ENCODE assay signal across 19 cellular contexts in the genomic region with DNA sequence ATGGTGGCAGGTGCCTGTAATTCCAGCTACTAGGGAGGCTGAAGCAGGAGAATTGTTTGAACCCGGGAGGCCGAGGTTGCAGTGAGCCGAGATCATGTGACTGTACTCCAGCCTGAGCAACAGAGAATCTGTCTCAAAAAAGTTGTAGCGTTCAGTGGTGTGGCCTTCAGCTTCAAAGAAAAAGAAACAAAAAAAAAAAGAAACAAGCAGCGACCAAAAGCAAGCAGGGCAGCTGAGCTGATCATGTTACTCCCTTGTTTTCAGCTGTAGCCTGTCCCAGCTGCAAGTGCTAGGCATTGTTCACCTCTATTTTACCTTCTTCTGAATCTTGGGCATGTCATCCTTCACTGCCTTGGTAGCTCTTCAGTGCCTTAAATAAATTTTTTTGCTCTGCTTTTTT. TPM values are rescaled to one million over a fixed set of nuclear protein-coding genes. Genes with fewer than 3 reads are reported as not detected.
DNase-seq lines count a peak whose midpoint lies in the region; ATAC-seq and TF ChIP-seq lines count a peak whose summit lies in the region.
"Had no signal": no experiment of that assay in that cellular context is flagged by ENCODE, and none has a peak within 500 bp of the region (broad histone marks: within the 10 kb centered on the region; RNA-seq: fewer than 3 reads in every experiment).

No MANE protein-coding gene starts in this region.

- ATAC-seq in T-helper 17 cell = no peak
- ATAC-seq in activated naive CD8-positive, alpha-beta T cell treated with anti-CD3 and anti-CD28 coated beads, Interleukin-2, amount 50 U/mL, for 24 hours = no peak
- ATAC-seq in natural killer cell treated with Interleukin-12 subunit alpha and Interleukin-12 subunit beta and Interleukin-15 and Interleukin-18, amount 100 ng/mL, for 72 hours = no peak
- ATAC-seq in GM18505 (IDR thresholded peaks at IDR 0.05; ENCODE audit: unreplicated experiment) = no peak
- ATAC-seq: HCT116, Panc1, right cardiac atrium had no signal

- no peaks in the 10 kb centered on the region for H3K27me3 Mint-ChIP-seq in activated CD4-positive, alpha-beta T cell treated with anti-CD3 and anti-CD28 coated beads, Interleukin-2, amount 10 ng/mL, durations not matched to agents 7 days and 5 days
- H3K27me3 Mint-ChIP-seq in T-helper 17 cell = no peaks in the 10 kb centered on the region
- H3K27me3 Mint-ChIP-seq in activated naive CD8-positive, alpha-beta T cell treated with anti-CD3 and anti-CD28 coated beads, Interleukin-2, amount 50 U/mL, for 24 hours = no peaks in the 10 kb centered on the region
- no peaks in the 10 kb centered on the region for H3K27me3 Mint-ChIP-seq in natural killer cell treated with Interleukin-12 subunit alpha and Interleukin-12 subunit beta and Interleukin-15 and Interleukin-18, amount 100 ng/mL, for 72 hours
- H3K27me3 Mint-ChIP-seq: brain had no signal

- H3K36me3 ChIP-seq in colonic mucosa = no peaks in the 10 kb centered on the region
- H3K36me3 ChIP-seq: SJCRH30, uterus had no signal

- no peak overlapping the region for H3K27ac ChIP-seq in colonic mucosa
- H3K27ac ChIP-seq: SJCRH30, suprapubic skin, uterus had no signal

- no peak for DNase-seq in activated CD4-positive, alpha-beta T cell treated with anti-CD3 and anti-CD28 coated beads, Interleukin-2, amount 10 ng/mL, durations not matched to agents 7 days and 5 days
- no peak for DNase-seq in activated CD4-positive, alpha-beta T cell treated with anti-CD3 and anti-CD28 coated beads for 48 hours
- DNase-seq in T-helper 17 cell (no peak), colonic mucosa (no peak), mucosa of gallbladder (ENCODE audit: low spot score) (no peak)
- DNase-seq in activated naive CD8-positive, alpha-beta T cell treated with anti-CD3 and anti-CD28 coated beads, Interleukin-2, amount 50 U/mL, for 24 hours = no peak
- no peak for DNase-seq in natural killer cell treated with Interleukin-12 subunit alpha and Interleukin-12 subunit beta and Interleukin-15 and Interleukin-18, amount 100 ng/mL, for 72 hours (ENCODE audit: low spot score)
- DNase-seq: cortex of kidney; Karpas-422; NCI-H2029 treated with DMSO at 0.1 percent for 48 hours; right cardiac atrium; SJCRH30; stimulated activated CD8-positive, alpha-beta memory T cell treated with anti-CD3 and anti-CD28 coated beads, Interleukin-4, amount 100 ng/mL, for 48 hours; uterus had no signal

- CTCF ChIA-PET in activated CD4-positive, alpha-beta T cell treated with anti-CD3 and anti-CD28 coated beads, Interleukin-2, amount 10 ng/mL, durations not matched to agents 7 days and 5 days (lab: Charles Lee) = interaction anchor here (0.6 to 1.7 kb wide), 6 partner anchors 11 to 104 kb away, joined by 3 to 9 read pairs (median 3); no protein-coding TSS in a partner anchor

- TF ChIP-seq POLR2A in GM18505 (IDR thresholded peaks at IDR 0.05; ENCODE audit: borderline replicate concordance, extremely low read depth, insufficient read depth, insufficient read length) = no peak

- POLR2A ChIA-PET in activated CD4-positive, alpha-beta T cell treated with anti-CD3 and anti-CD28 coated beads, Interleukin-2, amount 10 ng/mL, durations not matched to agents 7 days and 5 days (lab: Charles Lee) = no interaction called here

- H3K9me3 ChIP-seq in T-helper 17 cell (ENCODE audit: control insufficient read depth, low read length, poor library complexity, severe bottlenecking) = no peaks in the 10 kb centered on the region
- H3K9me3 ChIP-seq in colonic mucosa = no peaks in the 10 kb centered on the region
- H3K9me3 ChIP-seq: SJCRH30, suprapubic skin, uterus had no signal

- H3K4me1 Mint-ChIP-seq in activated CD4-positive, alpha-beta T cell treated with anti-CD3 and anti-CD28 coated beads, Interleukin-2, amount 10 ng/mL, durations not matched to agents 7 days and 5 days = peaks cover 59% of the 10 kb centered on the region
- peaks cover 28% of the 10 kb centered on the region for H3K4me1 Mint-ChIP-seq in T-helper 17 cell
- peaks cover 80% of the 10 kb centered on the region for H3K4me1 Mint-ChIP-seq in activated naive CD8-positive, alpha-beta T cell treated with anti-CD3 and anti-CD28 coated beads, Interleukin-2, amount 50 U/mL, for 24 hours
- peaks cover 52 to 67% of the 10 kb centered on the region in 2 donors for H3K4me1 Mint-ChIP-seq in natural killer cell treated with Interleukin-12 subunit alpha and Interleukin-12 subunit beta and Interleukin-15 and Interleukin-18, amount 100 ng/mL, for 72 hours (ENCODE audit: low read depth in 2 of 2)
- H3K4me1 Mint-ChIP-seq: brain had no signal

- peak overlapping the region; percentile 59 for H3K27ac Mint-ChIP-seq in activated CD4-positive, alpha-beta T cell treated with anti-CD3 and anti-CD28 coated beads, Interleukin-2, amount 10 ng/mL, durations not matched to agents 7 days and 5 days
- peak overlapping the region; percentile 65 for H3K27ac Mint-ChIP-seq in T-helper 17 cell
- peak overlapping the region; percentile 86 for H3K27ac Mint-ChIP-seq in activated naive CD8-positive, alpha-beta T cell treated with anti-CD3 and anti-CD28 coated beads, Interleukin-2, amount 50 U/mL, for 24 hours
- H3K27ac Mint-ChIP-seq in natural killer cell treated with Interleukin-12 subunit alpha and Interleukin-12 subunit beta and Interleukin-15 and Interleukin-18, amount 100 ng/mL, for 72 hours = peak overlapping the region; percentile 74 to 92
- H3K27ac Mint-ChIP-seq: brain had no signal

- H3K27me3 ChIP-seq in colonic mucosa = no peaks in the 10 kb centered on the region
- H3K27me3 ChIP-seq: SJCRH30, suprapubic skin, uterus had no signal

- TF ChIP-seq CTCF in colonic mucosa (IDR thresholded peaks at IDR 0.05) = no peak

- H3K36me3 Mint-ChIP-seq in activated CD4-positive, alpha-beta T cell treated with anti-CD3 and anti-CD28 coated beads, Interleukin-2, amount 10 ng/mL, durations not matched to agents 7 days and 5 days (ENCODE audit: low read depth) = peaks cover 47% of the 10 kb centered on the region
- H3K36me3 Mint-ChIP-seq in T-helper 17 cell (ENCODE audit: low read depth) = no peaks in the 10 kb centered on the region
- peaks cover 68% of the 10 kb centered on the region for H3K36me3 Mint-ChIP-seq in activated naive CD8-positive, alpha-beta T cell treated with anti-CD3 and anti-CD28 coated beads, Interleukin-2, amount 50 U/mL, for 24 hours (ENCODE audit: low read depth)
- H3K36me3 Mint-ChIP-seq in natural killer cell treated with Interleukin-12 subunit alpha and Interleukin-12 subunit beta and Interleukin-15 and Interleukin-18, amount 100 ng/mL, for 72 hours = peaks cover 35% of the 10 kb centered on the region

- no peak overlapping the region for H3K4me3 Mint-ChIP-seq in activated CD4-positive, alpha-beta T cell treated with anti-CD3 and anti-CD28 coated beads, Interleukin-2, amount 10 ng/mL, durations not matched to agents 7 days and 5 days
- no peak overlapping the region for H3K4me3 Mint-ChIP-seq in T-helper 17 cell
- H3K4me3 Mint-ChIP-seq in activated naive CD8-positive, alpha-beta T cell treated with anti-CD3 and anti-CD28 coated beads, Interleukin-2, amount 50 U/mL, for 24 hours = no peak overlapping the region
- peak overlapping the region; percentile 15 for H3K4me3 Mint-ChIP-seq in natural killer cell treated with Interleukin-12 subunit alpha and Interleukin-12 subunit beta and Interleukin-15 and Interleukin-18, amount 100 ng/mL, for 72 hours
- H3K4me3 Mint-ChIP-seq: brain had no signal

- H3K4me3 ChIP-seq in colonic mucosa = no peak overlapping the region
- H3K4me3 ChIP-seq: SJCRH30, suprapubic skin, uterus had no signal

- intact Hi-C loops in colonic mucosa (cut with DNase I) = no loop called here

- no peaks in the 10 kb centered on the region for H3K9me3 Mint-ChIP-seq in activated CD4-positive, alpha-beta T cell treated with anti-CD3 and anti-CD28 coated beads, Interleukin-2, amount 10 ng/mL, durations not matched to agents 7 days and 5 days
- no peaks in the 10 kb centered on the region for H3K9me3 Mint-ChIP-seq in activated naive CD8-positive, alpha-beta T cell treated with anti-CD3 and anti-CD28 coated beads, Interleukin-2, amount 50 U/mL, for 24 hours
- H3K9me3 Mint-ChIP-seq in natural killer cell treated with Interleukin-12 subunit alpha and Interleukin-12 subunit beta and Interleukin-15 and Interleukin-18, amount 100 ng/mL, for 72 hours = no peaks in the 10 kb centered on the region
- H3K9me3 Mint-ChIP-seq: brain had no signal

- no peak overlapping the region for H3K9ac ChIP-seq in colonic mucosa (ENCODE audit: low read depth in 2 of 2, low read length in 2 of 2)

- no peaks in the 10 kb centered on the region for H3K4me1 ChIP-seq in colonic mucosa
- H3K4me1 ChIP-seq: SJCRH30, suprapubic skin, uterus had no signal

RNA-seq across cellular contexts. Expression of gene SFI1, which starts 37.1 kb away (rescaled TPM):
- 100 to 1,000 TPM; 174 to 183 TPM for total RNA-seq in activated CD4-positive, alpha-beta T cell treated with anti-CD3 and anti-CD28 coated beads, Interleukin-2, amount 10 ng/mL, durations not matched to agents 7 days and 5 days
- total RNA-seq in T-helper 17 cell (100 to 1,000 TPM; 185 to 189 TPM), colonic mucosa (10 to 100 TPM; 24.1 to 47.8 TPM), mucosa of gallbladder (74.5 TPM)
- 100 to 1,000 TPM; 213 to 332 TPM for total RNA-seq in natural killer cell treated with Interleukin-12 subunit alpha and Interleukin-12 subunit beta and Interleukin-15 and Interleukin-18, amount 100 ng/mL, for 72 hours

RNA-seq across cellular contexts. Expression of gene EIF4ENIF1, which starts 43.7 kb away (rescaled TPM):
- 10 to 100 TPM; 34.5 to 41.5 TPM for total RNA-seq in activated CD4-positive, alpha-beta T cell treated with anti-CD3 and anti-CD28 coated beads, Interleukin-2, amount 10 ng/mL, durations not matched to agents 7 days and 5 days
- total RNA-seq in T-helper 17 cell = 10 to 100 TPM; 24.2 to 26.4 TPM
- 100 to 1,000 TPM in 1 of 2 donors, 10 to 100 TPM in 1; 83.4 to 107 TPM for total RNA-seq in natural killer cell treated with Interleukin-12 subunit alpha and Interleukin-12 subunit beta and Interleukin-15 and Interleukin-18, amount 100 ng/mL, for 72 hours
- total RNA-seq in colonic mucosa = 10 to 100 TPM; 25.2 to 25.4 TPM
- 24.5 TPM for total RNA-seq in mucosa of gallbladder
